ENCODE assay signal across 8 cellular contexts in genomic region chr2:209208211-209208610, GRCh38.
DNase-seq lines count a peak whose midpoint lies in the region; ATAC-seq and TF ChIP-seq lines count a peak whose summit lies in the region.

No MANE protein-coding gene starts in this region.

- no peak overlapping the region for H3K4me3 ChIP-seq in esophagus squamous epithelium
- peak overlapping the region in 1 of 2 donors; percentile 9 for H3K4me3 ChIP-seq in prostate gland
- H3K4me3 ChIP-seq in vagina, result no peak overlapping the region
- H3K4me3 ChIP-seq in tibial artery, result peak overlapping the region in 1 of 2 donors; percentile 26

- H3K27ac ChIP-seq in esophagus squamous epithelium (no peak overlapping the region), prostate gland (no peak overlapping the region), vagina (no peak overlapping the region), tibial artery (no peak overlapping the region)

- ATAC-seq in GM18502 (IDR thresholded peaks at IDR 0.05; ENCODE audit: poor library complexity, unreplicated experiment) (peak; percentile 78), HG03066 (IDR thresholded peaks at IDR 0.05; ENCODE audit: low read depth, unreplicated experiment) (peak; percentile 78)

- WGBS in esophagus squamous epithelium, 2 donors, result 27 to 43% methylated on average over 9 of the region's 9 CpGs
- 31% methylated on average over 9 of the region's 9 CpGs for WGBS in prostate gland

- H3K4me1 ChIP-seq in esophagus squamous epithelium, result no peaks in the 10 kb centered on the region
- no peaks in the 10 kb centered on the region for H3K4me1 ChIP-seq in prostate gland (replicated peaks)
- no peaks in the 10 kb centered on the region for H3K4me1 ChIP-seq in vagina
- H3K4me1 ChIP-seq in tibial artery, result no peaks in the 10 kb centered on the region

- DNase-seq in AG09319 (ENCODE audit: extremely low read depth, low read depth) (no peak), RKO (ENCODE audit: low spot score) (peak; percentile 50), esophagus squamous epithelium (lab: John Stamatoyannopoulos, UW) (no peak), prostate gland (ENCODE audit: low spot score) (peak; percentile 4), vagina (ENCODE audit: extremely low spot score in 2 of 2) (no peak), tibial artery (no peak)

- no peaks in the 10 kb centered on the region for H3K36me3 ChIP-seq in esophagus squamous epithelium
- no peaks in the 10 kb centered on the region for H3K36me3 ChIP-seq in prostate gland
- H3K36me3 ChIP-seq in vagina, result no peaks in the 10 kb centered on the region
- H3K36me3 ChIP-seq in tibial artery, result no peaks in the 10 kb centered on the region

- no peak for TF ChIP-seq POLR2A in esophagus squamous epithelium (IDR thresholded peaks at IDR 0.05)
- no peak for TF ChIP-seq POLR2A in prostate gland (IDR thresholded peaks at IDR 0.05)
- TF ChIP-seq POLR2A in vagina (IDR thresholded peaks at IDR 0.05), result no peak

- H3K9me3 ChIP-seq in esophagus squamous epithelium, result no peaks in the 10 kb centered on the region
- H3K9me3 ChIP-seq in prostate gland, result no peaks in the 10 kb centered on the region
- no peaks in the 10 kb centered on the region for H3K9me3 ChIP-seq in vagina
- H3K9me3 ChIP-seq in tibial artery, result no peaks in the 10 kb centered on the region

- H3K27me3 ChIP-seq in esophagus squamous epithelium, result no peaks in the 10 kb centered on the region
- H3K27me3 ChIP-seq in prostate gland (replicated peaks; ENCODE audit: insufficient read depth), result no peaks in the 10 kb centered on the region
- H3K27me3 ChIP-seq in vagina, result no peaks in the 10 kb centered on the region
- no peaks in the 10 kb centered on the region for H3K27me3 ChIP-seq in tibial artery

- TF ChIP-seq CTCF in AG09319 (IDR thresholded peaks at IDR 0.05; ENCODE audit: low read depth, low read length) (peak; percentile 1; the same call in 1 of the 2 replicates), esophagus squamous epithelium (IDR thresholded peaks at IDR 0.05) (peak in 4 of 6 experiments; percentile 24 to 57 (median 41)), prostate gland (IDR thresholded peaks at IDR 0.05) (peak in 3 of 4 experiments; percentile 45 to 61 (median 46)), vagina (IDR thresholded peaks at IDR 0.05) (no peak), tibial artery (IDR thresholded peaks at IDR 0.05) (no peak)

- intact Hi-C loops in esophagus squamous epithelium (cut with DNase I), result no loop called here
- intact Hi-C loops in prostate gland (cut with DNase I), result loop anchor here (5.0 to 10.0 kb wide), 3 partner anchors 386 to 803 kb away; partner anchors contain the start of gene PTH2R
- intact Hi-C loops in vagina (cut with DNase I), result no loop called here
- intact Hi-C loops in tibial artery (cut with DNase I; ENCODE audit: low total_unique reads), result no loop called here

Comparison
In these comparisons a context has a peak if more than half of its experiments do, and no peak if none do; other contexts are left out.
1. DNase-seq: peak in RKO (single experiment) and prostate gland (single experiment); none in AG09319 (single experiment), esophagus squamous epithelium (single experiment), vagina (0 of 2) and tibial artery (0 of 2).
2. CTCF ChIP-seq: peak in AG09319 (single experiment), esophagus squamous epithelium (4 of 6) and prostate gland (3 of 4); none in vagina (0 of 3) and tibial artery (0 of 2).